15 cellular contexts compared by ENCODE assay signal in the genomic region with DNA sequence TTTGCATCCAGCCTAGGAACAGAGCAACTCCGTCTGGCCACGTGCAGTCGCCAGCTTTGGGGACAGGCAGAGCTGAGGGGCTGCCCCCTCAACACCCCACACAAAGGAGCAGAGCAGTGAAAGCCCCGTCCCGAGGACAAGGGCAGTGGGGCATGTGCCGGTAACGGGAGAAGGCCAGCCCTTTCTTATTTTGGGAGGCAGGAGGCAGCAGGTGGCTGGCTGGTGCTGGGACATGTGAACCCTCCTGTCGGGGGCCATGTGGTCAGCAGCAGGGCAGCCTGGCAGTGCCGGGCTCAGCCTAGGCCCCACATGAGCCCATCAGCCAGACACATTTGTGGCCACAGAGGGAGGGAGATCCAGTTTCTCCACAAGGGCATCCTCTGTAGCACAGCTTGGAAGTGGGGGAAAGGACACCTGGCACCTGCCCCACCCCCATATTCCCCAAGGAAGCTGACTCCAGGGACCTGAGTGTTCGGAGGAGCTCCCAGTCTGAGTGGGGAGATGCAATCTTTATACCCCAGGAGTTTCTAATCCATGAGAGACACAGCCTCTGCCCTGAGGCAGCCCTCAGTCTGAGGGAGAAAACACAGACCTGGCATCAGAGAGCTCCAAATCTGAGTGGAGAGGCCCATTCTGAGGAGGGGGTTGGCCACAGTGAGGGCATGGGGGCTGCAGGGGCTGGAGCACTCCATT.
A peak's percentile ranks its signal among the peaks of the same experiment; 100 is the strongest.
DNase-seq lines count a peak whose midpoint lies in the region; ATAC-seq and TF ChIP-seq lines count a peak whose summit lies in the region.
"Had no signal": no experiment of that assay in that cellular context is flagged by ENCODE, and none has a peak within 500 bp of the region (broad histone marks: within the 10 kb centered on the region; RNA-seq: fewer than 3 reads in every experiment).

No MANE protein-coding gene starts in this region.

- H3K79me2 ChIP-seq in H9 (ENCODE audit: insufficient read depth, low read length) = no peaks in the 10 kb centered on the region

- H2BK12ac ChIP-seq in H9 (ENCODE audit: insufficient read length, low read depth, low read length) = no peak overlapping the region

- H3K36me3 ChIP-seq in muscle layer of colon (ENCODE audit: insufficient read depth, low read length) = no peaks in the 10 kb centered on the region
- H3K36me3 ChIP-seq: pancreas had no signal

- H3K9me3 Mint-ChIP-seq in H9 (no peaks in the 10 kb centered on the region; a peak in 1 of 5 replicates), brain (peaks cover 0 to 2% (median 0%) of the 10 kb centered on the region in 5 experiments)
- H3K9me3 Mint-ChIP-seq in natural killer cell treated with Interleukin-12 subunit alpha and Interleukin-12 subunit beta and Interleukin-15 and Interleukin-18, amount 100 ng/mL, for 72 hours = no peaks in the 10 kb centered on the region
- H3K9me3 Mint-ChIP-seq: IgD-negative memory B cell, memory B cell had no signal

- H3K27ac Mint-ChIP-seq in H9 = 0 out of 7 replicates have a peak overlapping the region, but pooled peaks of 1 of the 3 experiments have one; percentile 23
- H3K27ac Mint-ChIP-seq in brain = peak overlapping the region; percentile 62 to 91 (median 90)
- no peak overlapping the region for H3K27ac Mint-ChIP-seq in natural killer cell treated with Interleukin-12 subunit alpha and Interleukin-12 subunit beta and Interleukin-15 and Interleukin-18, amount 100 ng/mL, for 72 hours
- H3K27ac Mint-ChIP-seq: B cell, IgD-negative memory B cell, memory B cell had no signal

- H2BK15ac ChIP-seq in H9 (ENCODE audit: low read depth, low read length) = no peak overlapping the region

- H2BK120ac ChIP-seq in H9 (ENCODE audit: low read depth, low read length, poor library complexity, severe bottlenecking) = no peak overlapping the region

- H3K4me1 ChIP-seq in H9 (ENCODE audit: insufficient read depth, low read length) (peaks cover 9% of the 10 kb centered on the region; the same call in 1 of the 2 replicates), muscle layer of colon (ENCODE audit: insufficient read depth, low read length) (peaks cover 19% of the 10 kb centered on the region)

- H3T11ph ChIP-seq in H9 (ENCODE audit: low read length) = no peak overlapping the region

- H2BK5ac ChIP-seq in H9 (ENCODE audit: insufficient read length, low read length) = no peak overlapping the region

- no peaks in the 10 kb centered on the region for H3K23me2 ChIP-seq in H9 (ENCODE audit: insufficient read length, low read depth, low read length, poor library complexity, severe bottlenecking)

- CTCF ChIA-PET in AG04450 (lab: Charles Lee) = interaction anchor here (1.8 kb wide), 1 partner anchor 221 kb away, joined by 4 read pairs; no protein-coding TSS in a partner anchor

- no peak overlapping the region for H3K4ac ChIP-seq in H9 (ENCODE audit: low read depth, low read length)

- no peak overlapping the region for H4K8ac ChIP-seq in H9 (replicated peaks; ENCODE audit: insufficient read length, low read depth, low read length)

- peaks cover 32 to 37% of the 10 kb centered on the region in 2 experiments for H3K4me1 Mint-ChIP-seq in H9
- peaks cover 58% of the 10 kb centered on the region for H3K4me1 Mint-ChIP-seq in brain
- peaks cover 6 to 7% of the 10 kb centered on the region in 2 donors for H3K4me1 Mint-ChIP-seq in natural killer cell treated with Interleukin-12 subunit alpha and Interleukin-12 subunit beta and Interleukin-15 and Interleukin-18, amount 100 ng/mL, for 72 hours (ENCODE audit: low read depth in 2 of 2)
- H3K4me1 Mint-ChIP-seq: memory B cell had no signal

- peak overlapping the region; percentile 9; the same call in 1 of the 2 replicates for H3K14ac ChIP-seq in H9 (ENCODE audit: insufficient read depth, low read length)

- no peak for TF ChIP-seq CTCF in AG04450 (IDR thresholded peaks at IDR 0.05; ENCODE audit: low read depth, low read length)
- no peak for TF ChIP-seq CTCF in H9 (conservative IDR thresholded peaks at IDR 0.05)
- TF ChIP-seq CTCF in brain (conservative IDR thresholded peaks at IDR 0.05) = no peak

- no peak overlapping the region for H2AK5ac ChIP-seq in H9 (ENCODE audit: insufficient read length, low read length)

- H4K5ac ChIP-seq in H9 (ENCODE audit: insufficient read length, low read depth, low read length) = no peak overlapping the region

- H3K23ac ChIP-seq in H9 (ENCODE audit: insufficient read length, low read depth, low read length) = no peak overlapping the region

- no peak overlapping the region for H3K56ac ChIP-seq in H9 (ENCODE audit: insufficient read length, low read depth, low read length)

- H3K4me3 ChIP-seq in AG04450 (ENCODE audit: low read depth, low read length) = no peak overlapping the region
- no peak overlapping the region for H3K4me3 ChIP-seq in muscle layer of colon (ENCODE audit: low read depth in 1 of 2, low read length in 2 of 2)
- H3K4me3 ChIP-seq: pancreas had no signal

- no CpG with 5 or more reads among the region's 10 CpGs for WGBS in H9 (ENCODE audit: extremely low coverage, insufficient read length, low lambda C conversion rate)

- no peaks in the 10 kb centered on the region for H3K27me3 ChIP-seq in AG04450 (ENCODE audit: control insufficient read depth, insufficient read depth, low read length)
- H3K27me3 ChIP-seq in H9 (ENCODE audit: insufficient read depth, low read length) = no peaks in the 10 kb centered on the region
- no peaks in the 10 kb centered on the region for H3K27me3 ChIP-seq in muscle layer of colon (ENCODE audit: control insufficient read depth in 1 of 2, insufficient read depth in 2 of 2, low read length in 2 of 2)
- H3K27me3 ChIP-seq: pancreas had no signal

- H3K9me3 ChIP-seq in AG04450 (ENCODE audit: control insufficient read depth, insufficient read depth, low read length) (no peaks in the 10 kb centered on the region), H9 (ENCODE audit: control insufficient read depth, low read depth, low read length) (no peaks in the 10 kb centered on the region), muscle layer of colon (ENCODE audit: low read length) (no peaks in the 10 kb centered on the region)
- H3K9me3 ChIP-seq: pancreas had no signal

- H3K18ac ChIP-seq in H9 (ENCODE audit: insufficient read length, low read depth, low read length) = no peak overlapping the region

- H3K36me3 Mint-ChIP-seq in H9 (ENCODE audit: insufficient read depth in 1 of 3, low read depth in 3 of 3) (no peaks in the 10 kb centered on the region), brain (no peaks in the 10 kb centered on the region)
- no peaks in the 10 kb centered on the region for H3K36me3 Mint-ChIP-seq in natural killer cell treated with Interleukin-12 subunit alpha and Interleukin-12 subunit beta and Interleukin-15 and Interleukin-18, amount 100 ng/mL, for 72 hours
- H3K36me3 Mint-ChIP-seq: IgD-negative memory B cell, memory B cell had no signal

- H3K4me2 ChIP-seq in H9 (ENCODE audit: insufficient read depth, insufficient read length, low read length) = no peak overlapping the region

- H3K4me3 Mint-ChIP-seq in H9 (no peak overlapping the region), brain (no peak overlapping the region)
- H3K4me3 Mint-ChIP-seq in natural killer cell treated with Interleukin-12 subunit alpha and Interleukin-12 subunit beta and Interleukin-15 and Interleukin-18, amount 100 ng/mL, for 72 hours = no peak overlapping the region
- H3K4me3 Mint-ChIP-seq: B cell, memory B cell had no signal

- DNase-seq in AG04450 (ENCODE audit: low read depth, low spot score) (no peak), H9 (no peak), NCI-H2227 treated with DMSO at 0.1 percent for 48 hours (lab: John Stamatoyannopoulos, UW) (no peak)
- no peak for DNase-seq in natural killer cell treated with Interleukin-12 subunit alpha and Interleukin-12 subunit beta and Interleukin-15 and Interleukin-18, amount 100 ng/mL, for 72 hours (ENCODE audit: low spot score)
- DNase-seq: activated CD4-positive, alpha-beta T cell treated with anti-CD3 and anti-CD28 coated beads for 48 hours; dermis blood vessel endothelial cell; DMS79 treated with DMSO at 0.1 percent for 48 hours had no signal

- H3K9ac ChIP-seq in H9 (ENCODE audit: extremely low read depth, insufficient read length, low read length) (no peak overlapping the region), muscle layer of colon (ENCODE audit: low read length) (no peak overlapping the region)

- H4K20me1 ChIP-seq in H9 (ENCODE audit: control insufficient read depth, insufficient read depth, insufficient read length) = no peaks in the 10 kb centered on the region

- no peak for ATAC-seq in natural killer cell treated with Interleukin-12 subunit alpha and Interleukin-12 subunit beta and Interleukin-15 and Interleukin-18, amount 100 ng/mL, for 72 hours
- ATAC-seq in GM18858 (IDR thresholded peaks at IDR 0.05; ENCODE audit: unreplicated experiment) (no peak), HG03460 (IDR thresholded peaks at IDR 0.05; ENCODE audit: unreplicated experiment) (no peak)

- H3K79me1 ChIP-seq in H9 (ENCODE audit: insufficient read depth, low read depth, low read length, poor library complexity, severe bottlenecking) = no peaks in the 10 kb centered on the region

- peaks cover 3% of the 10 kb centered on the region for H3K27me3 Mint-ChIP-seq in H9 (ENCODE audit: low read depth)
- peaks cover 9% of the 10 kb centered on the region for H3K27me3 Mint-ChIP-seq in brain
- peaks cover 2 to 9% of the 10 kb centered on the region in 2 donors for H3K27me3 Mint-ChIP-seq in natural killer cell treated with Interleukin-12 subunit alpha and Interleukin-12 subunit beta and Interleukin-15 and Interleukin-18, amount 100 ng/mL, for 72 hours

- POLR2A ChIA-PET in AG04450 (lab: Yijun Ruan, JAX) = interaction anchor here (0.6 to 2.3 kb wide), 10 partner anchors 10 to 419 kb away, joined by 3 to 8 read pairs (median 4); a partner anchor contains a TSS

- H3K27ac ChIP-seq in AG04450 (ENCODE audit: low read depth, low read length) = peak overlapping the region; percentile 82
- H3K27ac ChIP-seq in H9 (ENCODE audit: insufficient read length, low read depth, low read length) = no peak overlapping the region
- peak overlapping the region; percentile 8 for H3K27ac ChIP-seq in muscle layer of colon (ENCODE audit: low read depth, low read length)
- H3K27ac ChIP-seq: pancreas had no signal

- no peak overlapping the region for H4K91ac ChIP-seq in H9 (ENCODE audit: insufficient read length, low read depth, low read length)

- no peak overlapping the region for H2BK20ac ChIP-seq in H9 (ENCODE audit: low read depth, low read length, poor library complexity, severe bottlenecking)

- no peak overlapping the region for H2AFZ ChIP-seq in H9 (ENCODE audit: low read length)

Comparison
In these comparisons a context has a peak if more than half of its experiments do, and no peak if none do; other contexts are left out.
1. H3K27ac Mint-ChIP-seq: peak in brain (5 of 5); none in natural killer cell treated with Interleukin-12 subunit alpha and Interleukin-12 subunit beta and Interleukin-15 and Interleukin-18, amount 100 ng/mL, for 72 hours (0 of 2).